1 cellular context compared by ENCODE assay signal in genomic region chr16:27113341-27113841, GRCh38.
TF ChIP-seq lines count a peak whose summit lies in the region.

No MANE protein-coding gene starts in this region.

TF ChIP-seq in HepG2, 621 proteins besides CTCF, POLR2A, EP300 and RAD21 (continued from another document and continues in another):
- TF ChIP-seq, protein P1, sequence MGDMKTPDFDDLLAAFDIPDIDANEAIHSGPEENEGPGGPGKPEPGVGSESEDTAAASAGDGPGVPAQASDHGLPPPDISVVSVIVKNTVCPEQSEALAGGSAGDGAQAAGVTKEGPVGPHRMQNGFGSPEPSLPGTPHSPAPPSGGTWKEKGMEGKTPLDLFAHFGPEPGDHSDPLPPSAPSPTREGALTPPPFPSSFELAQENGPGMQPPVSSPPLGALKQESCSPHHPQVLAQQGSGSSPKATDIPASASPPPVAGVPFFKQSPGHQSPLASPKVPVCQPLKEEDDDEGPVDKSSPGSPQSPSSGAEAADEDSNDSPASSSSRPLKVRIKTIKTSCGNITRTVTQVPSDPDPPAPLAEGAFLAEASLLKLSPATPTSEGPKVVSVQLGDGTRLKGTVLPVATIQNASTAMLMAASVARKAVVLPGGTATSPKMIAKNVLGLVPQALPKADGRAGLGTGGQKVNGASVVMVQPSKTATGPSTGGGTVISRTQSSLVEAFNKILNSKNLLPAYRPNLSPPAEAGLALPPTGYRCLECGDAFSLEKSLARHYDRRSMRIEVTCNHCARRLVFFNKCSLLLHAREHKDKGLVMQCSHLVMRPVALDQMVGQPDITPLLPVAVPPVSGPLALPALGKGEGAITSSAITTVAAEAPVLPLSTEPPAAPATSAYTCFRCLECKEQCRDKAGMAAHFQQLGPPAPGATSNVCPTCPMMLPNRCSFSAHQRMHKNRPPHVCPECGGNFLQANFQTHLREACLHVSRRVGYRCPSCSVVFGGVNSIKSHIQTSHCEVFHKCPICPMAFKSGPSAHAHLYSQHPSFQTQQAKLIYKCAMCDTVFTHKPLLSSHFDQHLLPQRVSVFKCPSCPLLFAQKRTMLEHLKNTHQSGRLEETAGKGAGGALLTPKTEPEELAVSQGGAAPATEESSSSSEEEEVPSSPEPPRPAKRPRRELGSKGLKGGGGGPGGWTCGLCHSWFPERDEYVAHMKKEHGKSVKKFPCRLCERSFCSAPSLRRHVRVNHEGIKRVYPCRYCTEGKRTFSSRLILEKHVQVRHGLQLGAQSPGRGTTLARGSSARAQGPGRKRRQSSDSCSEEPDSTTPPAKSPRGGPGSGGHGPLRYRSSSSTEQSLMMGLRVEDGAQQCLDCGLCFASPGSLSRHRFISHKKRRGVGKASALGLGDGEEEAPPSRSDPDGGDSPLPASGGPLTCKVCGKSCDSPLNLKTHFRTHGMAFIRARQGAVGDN (CRISPR knock-in tag; IDR thresholded peaks at IDR 0.05), result peak; percentile 61
- TF ChIP-seq KAT7 (CRISPR knock-in tag; IDR thresholded peaks at IDR 0.05; ENCODE audit: borderline replicate concordance) (no peak), RARA (CRISPR knock-in tag; IDR thresholded peaks at IDR 0.05) (no peak), RFXAP (CRISPR knock-in tag; IDR thresholded peaks at IDR 0.05; ENCODE audit: borderline replicate concordance) (0 out of 2 replicates have a peak, but pooled peaks have one; percentile 51), ZNF292 (CRISPR knock-in tag; IDR thresholded peaks at IDR 0.05; ENCODE audit: borderline replicate concordance, low read depth) (peak; percentile 81; the same call in 1 of the 2 replicates), HNF4G (IDR thresholded peaks at IDR 0.05; ENCODE audit: borderline replicate concordance, low read depth, low read length) (peak; percentile 79), HNF4G (CRISPR knock-in tag; IDR thresholded peaks at IDR 0.05; ENCODE audit: borderline replicate concordance, low read depth) (peak; percentile 70; the same call in 1 of the 2 replicates), TBL1XR1 (IDR thresholded peaks at IDR 0.05; ENCODE audit: borderline replicate concordance, low read length, partially characterized antibody) (no peak), POLR2AphosphoS2 (IDR thresholded peaks at IDR 0.05; ENCODE audit: low read depth, low read length) (no peak), MAFF (IDR thresholded peaks at IDR 0.05; ENCODE audit: low read depth, low read length) (no peak), SMAD3 (CRISPR knock-in tag; IDR thresholded peaks at IDR 0.05) (no peak), ZBTB43 (CRISPR knock-in tag; conservative IDR thresholded peaks at IDR 0.05) (no peak), MTA1 (CRISPR knock-in tag; IDR thresholded peaks at IDR 0.05; ENCODE audit: borderline replicate concordance) (0 out of 2 replicates have a peak, but pooled peaks have one; percentile 27), ZBTB46 (CRISPR knock-in tag; IDR thresholded peaks at IDR 0.05; ENCODE audit: borderline replicate concordance) (no peak), HNRNPLL (IDR thresholded peaks at IDR 0.05; ENCODE audit: low read depth, low read length, poor library complexity, severe bottlenecking) (no peak), REL (CRISPR knock-in tag; conservative IDR thresholded peaks at IDR 0.05) (no peak), BHLHE40 (IDR thresholded peaks at IDR 0.05; ENCODE audit: low read length) (no peak), ZNF556 (CRISPR knock-in tag; IDR thresholded peaks at IDR 0.05; ENCODE audit: borderline replicate concordance) (0 out of 2 replicates have a peak, but pooled peaks have one; percentile 66), TSC22D2 (CRISPR knock-in tag; IDR thresholded peaks at IDR 0.05; ENCODE audit: borderline replicate concordance) (no peak), DMAP1 (CRISPR knock-in tag; IDR thresholded peaks at IDR 0.05) (no peak), TCF7L2 (IDR thresholded peaks at IDR 0.05; ENCODE audit: low read depth, low read length) (no peak), EZH2 (conservative IDR thresholded peaks at IDR 0.05; ENCODE audit: low read depth, low read length) (no peak), NFKBIZ (CRISPR knock-in tag; IDR thresholded peaks at IDR 0.05) (no peak), POLR2AphosphoS5 (IDR thresholded peaks at IDR 0.05; ENCODE audit: low read depth, low read length) (no peak), ZNF234 (CRISPR knock-in tag; conservative IDR thresholded peaks at IDR 0.05) (no peak), ZNF326 (CRISPR knock-in tag; IDR thresholded peaks at IDR 0.05; ENCODE audit: borderline replicate concordance) (no peak), XRCC5 (optimal IDR thresholded peaks at IDR 0.05; ENCODE audit: low read length) (peak; percentile 28), ZNF816 (CRISPR knock-in tag; IDR thresholded peaks at IDR 0.05; ENCODE audit: borderline replicate concordance) (no peak), IRX3 (CRISPR knock-in tag; IDR thresholded peaks at IDR 0.05; ENCODE audit: borderline replicate concordance, low read depth) (no peak), SNAPC4 (CRISPR knock-in tag; IDR thresholded peaks at IDR 0.05) (no peak), ARNT (IDR thresholded peaks at IDR 0.05) (no peak), MEIS1 (CRISPR knock-in tag; IDR thresholded peaks at IDR 0.05; ENCODE audit: borderline replicate concordance) (no peak), SRY (CRISPR knock-in tag; IDR thresholded peaks at IDR 0.05) (no peak), PAXIP1 (CRISPR knock-in tag; conservative IDR thresholded peaks at IDR 0.05) (peak; percentile 34; the same call in 1 of the 2 replicates), MTA3 (CRISPR knock-in tag; IDR thresholded peaks at IDR 0.05) (no peak), ZFP1 (CRISPR knock-in tag; IDR thresholded peaks at IDR 0.05) (no peak), RELA (CRISPR knock-in tag; IDR thresholded peaks at IDR 0.05) (no peak), ZNF766 (CRISPR knock-in tag; IDR thresholded peaks at IDR 0.05; ENCODE audit: borderline replicate concordance) (no peak), ZNF451 (CRISPR knock-in tag; IDR thresholded peaks at IDR 0.05) (no peak), HDAC1 (CRISPR knock-in tag; IDR thresholded peaks at IDR 0.05) (0 out of 2 replicates have a peak, but pooled peaks have one; percentile 31), STAT5B (CRISPR knock-in tag; IDR thresholded peaks at IDR 0.05) (no peak), EED (CRISPR knock-in tag; IDR thresholded peaks at IDR 0.05) (no peak), U2AF2 (IDR thresholded peaks at IDR 0.05; ENCODE audit: low read depth, low read length) (no peak)
- TF ChIP-seq, protein P2, sequence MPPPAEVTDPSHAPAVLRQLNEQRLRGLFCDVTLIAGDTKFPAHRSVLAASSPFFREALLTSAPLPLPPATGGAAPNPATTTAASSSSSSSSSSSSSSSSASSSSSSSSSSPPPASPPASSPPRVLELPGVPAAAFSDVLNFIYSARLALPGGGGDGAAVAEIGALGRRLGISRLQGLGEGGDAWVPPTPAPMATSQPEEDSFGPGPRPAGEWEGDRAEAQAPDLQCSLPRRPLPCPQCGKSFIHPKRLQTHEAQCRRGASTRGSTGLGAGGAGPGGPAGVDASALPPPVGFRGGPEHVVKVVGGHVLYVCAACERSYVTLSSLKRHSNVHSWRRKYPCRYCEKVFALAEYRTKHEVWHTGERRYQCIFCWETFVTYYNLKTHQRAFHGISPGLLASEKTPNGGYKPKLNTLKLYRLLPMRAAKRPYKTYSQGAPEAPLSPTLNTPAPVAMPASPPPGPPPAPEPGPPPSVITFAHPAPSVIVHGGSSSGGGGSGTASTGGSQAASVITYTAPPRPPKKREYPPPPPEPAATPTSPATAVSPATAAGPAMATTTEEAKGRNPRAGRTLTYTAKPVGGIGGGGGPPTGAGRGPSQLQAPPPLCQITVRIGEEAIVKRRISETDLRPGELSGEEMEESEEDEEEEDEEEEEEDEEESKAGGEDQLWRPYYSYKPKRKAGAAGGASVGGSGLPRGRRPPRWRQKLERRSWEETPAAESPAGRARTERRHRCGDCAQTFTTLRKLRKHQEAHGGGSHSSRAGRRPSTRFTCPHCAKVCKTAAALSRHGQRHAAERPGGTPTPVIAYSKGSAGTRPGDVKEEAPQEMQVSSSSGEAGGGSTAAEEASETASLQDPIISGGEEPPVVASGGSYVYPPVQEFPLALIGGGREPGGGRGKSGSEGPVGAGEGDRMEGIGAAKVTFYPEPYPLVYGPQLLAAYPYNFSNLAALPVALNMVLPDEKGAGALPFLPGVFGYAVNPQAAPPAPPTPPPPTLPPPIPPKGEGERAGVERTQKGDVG (CRISPR knock-in tag; IDR thresholded peaks at IDR 0.05; ENCODE audit: borderline replicate concordance), result no peak
- TF ChIP-seq, protein P3, sequence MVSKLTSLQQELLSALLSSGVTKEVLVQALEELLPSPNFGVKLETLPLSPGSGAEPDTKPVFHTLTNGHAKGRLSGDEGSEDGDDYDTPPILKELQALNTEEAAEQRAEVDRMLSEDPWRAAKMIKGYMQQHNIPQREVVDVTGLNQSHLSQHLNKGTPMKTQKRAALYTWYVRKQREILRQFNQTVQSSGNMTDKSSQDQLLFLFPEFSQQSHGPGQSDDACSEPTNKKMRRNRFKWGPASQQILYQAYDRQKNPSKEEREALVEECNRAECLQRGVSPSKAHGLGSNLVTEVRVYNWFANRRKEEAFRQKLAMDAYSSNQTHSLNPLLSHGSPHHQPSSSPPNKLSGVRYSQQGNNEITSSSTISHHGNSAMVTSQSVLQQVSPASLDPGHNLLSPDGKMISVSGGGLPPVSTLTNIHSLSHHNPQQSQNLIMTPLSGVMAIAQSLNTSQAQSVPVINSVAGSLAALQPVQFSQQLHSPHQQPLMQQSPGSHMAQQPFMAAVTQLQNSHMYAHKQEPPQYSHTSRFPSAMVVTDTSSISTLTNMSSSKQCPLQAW (CRISPR knock-in tag; IDR thresholded peaks at IDR 0.05), result no peak
